1 cellular context compared by ENCODE assay signal in the genomic region with DNA sequence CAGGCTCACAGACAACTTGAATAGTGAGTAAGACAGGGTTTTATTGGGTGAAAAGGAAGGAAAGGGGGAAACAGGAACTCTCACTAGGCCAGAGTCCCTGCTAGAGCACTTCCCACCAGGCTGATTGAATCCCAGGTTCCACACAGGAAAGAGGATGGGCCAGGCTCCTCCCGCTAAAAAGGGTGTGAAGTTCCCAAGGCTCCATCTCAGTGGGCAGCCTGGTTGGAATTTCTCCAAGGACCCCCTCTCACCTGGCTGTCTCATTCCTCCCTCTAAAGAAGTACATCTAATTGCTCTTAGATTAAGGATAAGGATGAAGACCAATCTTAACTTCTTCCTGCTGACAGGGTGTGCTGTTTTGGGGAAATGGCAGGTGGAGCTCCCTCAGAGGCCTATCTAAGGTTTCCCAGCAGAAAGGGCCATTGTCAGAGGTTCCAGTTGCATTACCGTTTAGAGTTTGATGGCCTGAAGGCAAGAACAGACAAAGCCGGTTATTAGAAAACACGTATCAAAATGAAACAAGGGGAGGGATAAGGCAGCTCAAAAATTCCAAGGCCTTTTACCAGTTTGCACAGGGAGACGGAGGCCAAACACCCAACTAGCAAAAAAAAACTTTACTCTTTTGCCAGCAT.
TF ChIP-seq lines count a peak whose summit lies in the region.

No MANE protein-coding gene starts in this region.

TF ChIP-seq in H1, 55 proteins besides CTCF, POLR2A, EP300 and RAD21:
- TF ChIP-seq, protein P1, sequence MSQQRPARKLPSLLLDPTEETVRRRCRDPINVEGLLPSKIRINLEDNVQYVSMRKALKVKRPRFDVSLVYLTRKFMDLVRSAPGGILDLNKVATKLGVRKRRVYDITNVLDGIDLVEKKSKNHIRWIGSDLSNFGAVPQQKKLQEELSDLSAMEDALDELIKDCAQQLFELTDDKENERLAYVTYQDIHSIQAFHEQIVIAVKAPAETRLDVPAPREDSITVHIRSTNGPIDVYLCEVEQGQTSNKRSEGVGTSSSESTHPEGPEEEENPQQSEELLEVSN (IDR thresholded peaks at IDR 0.05): peak; percentile 72
- TF ChIP-seq SP4 (IDR thresholded peaks at IDR 0.05; ENCODE audit: low read length): no peak
